Comparison of ENCODE assay signal across 17 cellular contexts in the genomic region with DNA sequence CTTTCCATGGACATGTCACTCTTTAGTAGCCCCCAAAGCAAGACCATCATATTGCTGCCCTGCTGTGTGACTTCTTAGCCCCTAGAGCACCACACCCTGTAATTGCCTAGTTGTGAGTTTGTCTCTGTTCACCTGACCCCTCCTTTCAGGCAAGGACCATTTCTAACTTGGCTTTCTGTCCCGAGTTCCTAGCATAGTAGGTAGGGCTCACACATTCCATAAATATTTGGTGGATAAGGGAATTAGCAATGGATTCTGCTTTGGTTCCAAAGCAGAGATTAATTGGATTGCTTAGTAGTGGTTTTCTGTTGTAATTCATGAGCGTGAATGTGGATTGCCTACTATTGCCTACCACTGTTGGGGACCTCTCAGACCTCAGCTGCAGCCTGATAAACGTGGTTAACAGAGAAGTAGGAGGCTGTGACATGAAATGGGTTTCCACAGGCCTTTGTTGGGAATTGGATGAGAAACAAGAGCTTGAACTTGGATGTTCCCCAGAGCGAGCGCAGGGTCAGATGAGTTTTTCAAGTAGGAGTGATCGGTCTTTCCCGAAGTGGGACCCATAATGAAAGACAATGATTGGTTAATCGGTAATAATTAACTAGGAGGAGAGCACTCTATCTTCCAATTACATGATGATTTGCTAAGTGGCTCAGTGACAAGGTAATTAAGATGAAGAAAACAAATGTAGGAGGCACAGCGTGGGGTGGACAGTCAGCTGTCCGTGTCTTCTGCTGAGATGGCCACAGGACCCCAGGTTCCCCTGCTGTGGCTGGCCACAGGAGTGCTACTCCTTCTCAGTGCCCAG. TPM values are rescaled to one million over a fixed set of nuclear protein-coding genes. Genes with fewer than 3 reads are reported as not detected.
"Had no signal": no experiment of that assay in that cellular context is flagged by ENCODE, and none has a peak within 500 bp of the region (broad histone marks: within the 10 kb centered on the region; RNA-seq: fewer than 3 reads in every experiment).

No MANE protein-coding gene starts in this region.

- H3K4me3 ChIP-seq: esophagus muscularis mucosa, left lung, ovary, smooth muscle cell, tibial artery had no signal

- DNase-seq: activated CD4-positive, alpha-beta T cell treated with anti-CD3 and anti-CD28 coated beads for 1 hour; activated CD4-positive, alpha-beta T cell treated with anti-CD3 and anti-CD28 coated beads, Interleukin-2, amount 50 U/mL, for 48 hours; activated CD8-positive, alpha-beta memory T cell treated with anti-CD3 and anti-CD28 coated beads, Interleukin-2, amount 10 ng/mL, durations not matched to agents 7 days and 5 days; activated gamma-delta T cell; activated T-cell treated with anti-CD3 and anti-CD28 coated beads, Interleukin-2, amount 50 U/mL, for 4 hours; foreskin fibroblast; glutamatergic neuron; nephron progenitor cell; ovary; SW 1271; tibial artery had no signal

- ATAC-seq: activated CD8-positive, alpha-beta memory T cell treated with anti-CD3 and anti-CD28 coated beads, Interleukin-2, amount 10 ng/mL, durations not matched to agents 7 days and 5 days; activated T-cell treated with anti-CD3 and anti-CD28 coated beads, Interleukin-2, amount 50 U/mL, for 4 hours; left lung; stimulated activated effector memory CD8-positive, alpha-beta T cell treated with anti-CD3 and anti-CD28 coated beads, Interleukin-12 subunit alpha, Interleukin-12 subunit beta, amount 100 ng/mL, for 72 hours had no signal

RNA-seq across cellular contexts. Expression of a gene that starts 13.4 kb away (rescaled TPM):
- total RNA-seq: activated CD8-positive, alpha-beta memory T cell treated with anti-CD3 and anti-CD28 coated beads, Interleukin-2, amount 10 ng/mL, durations not matched to agents 7 days and 5 days; activated T-cell treated with anti-CD3 and anti-CD28 coated beads, Interleukin-2, amount 50 U/mL, for 4 hours; esophagus muscularis mucosa; smooth muscle cell had no signal

RNA-seq across cellular contexts. Expression of a gene that starts 17.8 kb away (rescaled TPM):
- total RNA-seq: activated CD8-positive, alpha-beta memory T cell treated with anti-CD3 and anti-CD28 coated beads, Interleukin-2, amount 10 ng/mL, durations not matched to agents 7 days and 5 days; activated T-cell treated with anti-CD3 and anti-CD28 coated beads, Interleukin-2, amount 50 U/mL, for 4 hours; bronchial epithelial cell; esophagus muscularis mucosa; left lung; mesenteric fat pad; ovary; smooth muscle cell had no signal

RNA-seq across cellular contexts. Expression of a gene that starts 28.1 kb away (rescaled TPM):
- total RNA-seq: activated CD8-positive, alpha-beta memory T cell treated with anti-CD3 and anti-CD28 coated beads, Interleukin-2, amount 10 ng/mL, durations not matched to agents 7 days and 5 days; activated T-cell treated with anti-CD3 and anti-CD28 coated beads, Interleukin-2, amount 50 U/mL, for 4 hours; esophagus muscularis mucosa; left lung; mesenteric fat pad; smooth muscle cell had no signal

RNA-seq across cellular contexts. Expression of a gene that starts 31.5 kb away (rescaled TPM):
- total RNA-seq: activated CD8-positive, alpha-beta memory T cell treated with anti-CD3 and anti-CD28 coated beads, Interleukin-2, amount 10 ng/mL, durations not matched to agents 7 days and 5 days; activated T-cell treated with anti-CD3 and anti-CD28 coated beads, Interleukin-2, amount 50 U/mL, for 4 hours; bronchial epithelial cell; esophagus muscularis mucosa; mesenteric fat pad; ovary; smooth muscle cell had no signal

RNA-seq across cellular contexts. Expression of a gene that starts 34.0 kb away (rescaled TPM):
- total RNA-seq: activated CD8-positive, alpha-beta memory T cell treated with anti-CD3 and anti-CD28 coated beads, Interleukin-2, amount 10 ng/mL, durations not matched to agents 7 days and 5 days; activated T-cell treated with anti-CD3 and anti-CD28 coated beads, Interleukin-2, amount 50 U/mL, for 4 hours; esophagus muscularis mucosa; mesenteric fat pad; ovary; smooth muscle cell had no signal
